ENCODE assay signal across 1 cellular context in genomic region chr1:208461680-208462079, GRCh38.
TF ChIP-seq lines count a peak whose summit lies in the region.

No MANE protein-coding gene starts in this region.

TF ChIP-seq in GM23338, 12 proteins besides CTCF, POLR2A, EP300 and RAD21 (continued from another document):
- no peak for TF ChIP-seq ETS1 (IDR thresholded peaks at IDR 0.05)
- no peak for TF ChIP-seq STAT1 (IDR thresholded peaks at IDR 0.05; ENCODE audit: unreplicated experiment)
- no peak for TF ChIP-seq POLR2AphosphoS5 (IDR thresholded peaks at IDR 0.05; ENCODE audit: low read depth)
TF ChIP-seq in GM23338: peak in this region for 0.
